In the genomic region with DNA sequence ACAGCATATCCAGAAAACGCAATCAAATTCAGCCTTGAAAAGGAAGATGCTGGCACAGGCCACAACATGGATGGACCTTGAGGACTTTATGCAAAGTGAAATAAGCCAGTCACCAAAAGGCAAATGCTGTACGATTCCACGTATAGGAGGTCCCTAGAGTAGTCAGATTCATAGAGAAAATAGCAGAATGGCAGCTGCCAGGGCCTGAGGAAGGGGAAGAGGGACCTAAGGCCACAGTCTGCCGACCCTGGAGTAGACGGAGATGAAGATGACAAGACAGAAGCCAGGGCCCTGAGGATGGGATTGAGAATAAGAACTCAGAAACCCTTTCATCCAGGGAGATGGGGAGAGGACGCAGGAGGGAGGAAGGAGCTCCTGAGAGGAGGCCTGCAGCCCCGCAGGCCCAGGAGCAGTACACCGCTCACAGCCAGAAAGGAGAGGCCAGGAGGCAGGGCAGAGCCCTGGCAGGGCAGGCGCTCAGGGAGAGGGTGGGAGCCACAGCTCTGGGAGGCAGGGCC, we compare ENCODE assay signal across 12 cellular contexts. TPM values are rescaled to one million over a fixed set of nuclear protein-coding genes. Genes with fewer than 3 reads are reported as not detected.
A peak's percentile ranks its signal among the peaks of the same experiment; 100 is the strongest.
DNase-seq lines count a peak whose midpoint lies in the region; ATAC-seq and TF ChIP-seq lines count a peak whose summit lies in the region.
"Had no signal": no experiment of that assay in that cellular context is flagged by ENCODE, and none has a peak within 500 bp of the region (broad histone marks: within the 10 kb centered on the region; RNA-seq: fewer than 3 reads in every experiment).

No MANE protein-coding gene starts in this region.

- peak overlapping the region; percentile 89 to 98 (median 93) for H3K4me3 Mint-ChIP-seq in CD4-positive, alpha-beta memory T cell
- H3K4me3 Mint-ChIP-seq: HFFc6 had no signal

- H3K9me3 ChIP-seq in CD4-positive, alpha-beta memory T cell (ENCODE audit: control insufficient read depth in 1 of 2, low read length in 2 of 2): no peaks in the 10 kb centered on the region
- H3K9me3 ChIP-seq in RWPE2 (ENCODE audit: severe bottlenecking): no peaks in the 10 kb centered on the region
- no peaks in the 10 kb centered on the region for H3K9me3 ChIP-seq in right lobe of liver

- TF ChIP-seq CTCF in RWPE2 (IDR thresholded peaks at IDR 0.05; ENCODE audit: poor library complexity, severe bottlenecking) (no peak), right lobe of liver (IDR thresholded peaks at IDR 0.05) (no peak)

- ATAC-seq in GM18511 (IDR thresholded peaks at IDR 0.05; ENCODE audit: unreplicated experiment): peak; percentile 8
- ATAC-seq in RWPE2 (ENCODE audit: low read depth): peak; percentile 23; the same call in 1 of the 3 replicates
- ATAC-seq in right lobe of liver: no peak
- ATAC-seq in left colon: no peak
- ATAC-seq: left ventricle myocardium superior, natural killer cell had no signal

- H3K27me3 ChIP-seq in CD4-positive, alpha-beta memory T cell (ENCODE audit: insufficient read depth, low read length): no peaks in the 10 kb centered on the region
- H3K27me3 ChIP-seq in RWPE2 (ENCODE audit: insufficient read depth, poor library complexity, severe bottlenecking): no peaks in the 10 kb centered on the region
- no peaks in the 10 kb centered on the region for H3K27me3 ChIP-seq in right lobe of liver

- POLR2A ChIA-PET in CD4-positive, alpha-beta memory T cell (lab: Charles Lee; ENCODE audit: partially characterized antibody): interaction anchor here (1.0 to 17.2 kb wide), 13 partner anchors 8 to 550 kb away, joined by 3 to 299 read pairs (median 10); a partner anchor contains a TSS

- TF ChIP-seq POLR2A in right lobe of liver (IDR thresholded peaks at IDR 0.05): no peak

- DNase-seq in CD4-positive, alpha-beta memory T cell: peak in 1 of 5 donors; percentile 19
- DNase-seq in RWPE2 (ENCODE audit: low spot score) (no peak), right lobe of liver (peak in 2 of 3 donors; percentile 33 to 44), left colon (no peak), superior temporal gyrus (ENCODE audit: extremely low spot score) (no peak)
- DNase-seq in effector CD8-positive, alpha-beta T cell (lab: John Stamatoyannopoulos, UW): no peak
- DNase-seq: dermis blood vessel endothelial cell; HFFc6; left ventricle myocardium superior; natural killer cell; stimulated activated CD4-positive, alpha-beta T cell treated with anti-CD3 and anti-CD28 coated beads, Interleukin-2, amount 100 ng/mL, for 48 hours had no signal

- peaks cover 34 to 47% of the 10 kb centered on the region in 2 donors for H3K36me3 Mint-ChIP-seq in CD4-positive, alpha-beta memory T cell
- H3K36me3 Mint-ChIP-seq: natural killer cell had no signal

- H3K36me3 ChIP-seq in CD4-positive, alpha-beta memory T cell (ENCODE audit: insufficient read depth, low read length): peaks cover 8% of the 10 kb centered on the region
- H3K36me3 ChIP-seq in RWPE2 (ENCODE audit: low read depth): peaks cover 11% of the 10 kb centered on the region
- no peaks in the 10 kb centered on the region for H3K36me3 ChIP-seq in right lobe of liver

- peak overlapping the region; percentile 64 for H3K27ac ChIP-seq in CD4-positive, alpha-beta memory T cell (ENCODE audit: low read depth, low read length)
- H3K27ac ChIP-seq in RWPE2 (ENCODE audit: poor library complexity, severe bottlenecking) (no peak overlapping the region), right lobe of liver (no peak overlapping the region)

- H3K9me3 Mint-ChIP-seq in CD4-positive, alpha-beta memory T cell: peaks cover 0 to 6% (median 1%) of the 10 kb centered on the region in 8 donors
- H3K9me3 Mint-ChIP-seq: HFFc6 had no signal

- peaks cover 37 to 75% (median 59%) of the 10 kb centered on the region in 4 donors for H3K4me1 Mint-ChIP-seq in CD4-positive, alpha-beta memory T cell

- H3K27ac Mint-ChIP-seq in CD4-positive, alpha-beta memory T cell: peak overlapping the region; percentile 93 to 99 (median 97)
- H3K27ac Mint-ChIP-seq: HFFc6, natural killer cell had no signal

- WGBS in right lobe of liver (ENCODE audit: insufficient coverage, low coverage, low lambda C conversion rate, missing lambda C conversion rate): 82% methylated on average over 7 of the region's 9 CpGs

- CTCF ChIA-PET in CD4-positive, alpha-beta memory T cell (lab: Charles Lee; ENCODE audit: partially characterized antibody): interaction anchor here (1.3 to 2.0 kb wide), 2 partner anchors 8 to 31 kb away, joined by 4 to 5 read pairs; a partner anchor contains a TSS

- intact Hi-C loops in CD4-positive, alpha-beta memory T cell (cut with micrococcal nuclease): loop anchor here (2.0 kb wide), 1 partner anchor 15 kb away; no protein-coding TSS in a partner anchor
- intact Hi-C loops in right lobe of liver (cut with DNase I): no loop called here
- intact Hi-C loops in left colon (cut with DNase I, micrococcal nuclease): no loop called here

- peaks cover 67% of the 10 kb centered on the region for H3K4me1 ChIP-seq in CD4-positive, alpha-beta memory T cell (ENCODE audit: insufficient read depth, low read length)
- H3K4me1 ChIP-seq in RWPE2 (ENCODE audit: insufficient read depth, poor library complexity, severe bottlenecking): no peaks in the 10 kb centered on the region
- H3K4me1 ChIP-seq in right lobe of liver: no peaks in the 10 kb centered on the region

- H3K4me3 ChIP-seq in CD4-positive, alpha-beta memory T cell (ENCODE audit: low read length in 2 of 2): peak overlapping the region; percentile 46 to 51
- no peak overlapping the region for H3K4me3 ChIP-seq in RWPE2 (ENCODE audit: severe bottlenecking)
- no peak overlapping the region for H3K4me3 ChIP-seq in right lobe of liver

- H3K27me3 Mint-ChIP-seq in CD4-positive, alpha-beta memory T cell: no peaks in the 10 kb centered on the region

RNA-seq across cellular contexts. Expression of a gene that starts 8.1 kb away (rescaled TPM):
- 100 to 1,000 TPM; 204 to 227 TPM for total RNA-seq in CD4-positive, alpha-beta memory T cell
- polyA plus RNA-seq in CD4-positive, alpha-beta memory T cell: 10 to 100 TPM; 44.6 to 56.6 TPM
- total RNA-seq in right lobe of liver (10 to 100 TPM; 12.1 to 26.3 (median 17.0) TPM), left colon (10 to 100 TPM; 27.7 to 28.7 TPM)

RNA-seq across cellular contexts. Expression of a gene that starts 39.1 kb away (rescaled TPM):
- 100 to 1,000 TPM; 290 to 309 TPM for total RNA-seq in CD4-positive, alpha-beta memory T cell
- 10 to 100 TPM; 38.2 to 50.0 TPM for polyA plus RNA-seq in CD4-positive, alpha-beta memory T cell
- total RNA-seq in right lobe of liver (1 to 10 TPM; 2.0 to 4.2 (median 3.4) TPM), left colon (10 to 100 TPM; 12.3 to 14.8 TPM)

RNA-seq across cellular contexts. Expression of a gene that starts 40.1 kb away (rescaled TPM):
- 10 to 100 TPM; 61.3 to 68.9 TPM for total RNA-seq in CD4-positive, alpha-beta memory T cell
- polyA plus RNA-seq in CD4-positive, alpha-beta memory T cell: 100 to 1,000 TPM; 114 to 119 TPM
- total RNA-seq in right lobe of liver (10 to 100 TPM; 27.8 to 35.7 (median 29.5) TPM), left colon (10 to 100 TPM; 56.0 to 58.7 TPM)

Comparison
In these comparisons a context has a peak if more than half of its experiments do, and no peak if none do; other contexts are left out.
1. DNase-seq: peak in right lobe of liver (2 of 3); none in RWPE2 (single experiment), left colon (0 of 2), superior temporal gyrus (single experiment) and effector CD8-positive, alpha-beta T cell (single experiment).
2. H3K4me3 ChIP-seq: peak in CD4-positive, alpha-beta memory T cell (2 of 2); none in RWPE2 (single experiment) and right lobe of liver (0 of 3).
3. ATAC-seq: peak in GM18511 (single experiment) and RWPE2 (single experiment); none in right lobe of liver (0 of 4) and left colon (single experiment).
4. RNA of a gene that starts 8.1 kb away (total RNA-seq): 204 to 227 TPM in CD4-positive, alpha-beta memory T cell; 27.7 to 28.7 TPM in left colon and 12.1 to 26.3 TPM in right lobe of liver; every median in the first group is over 4 times any median in the second.
5. RNA of a gene that starts 39.1 kb away (total RNA-seq): 290 to 309 TPM in CD4-positive, alpha-beta memory T cell; 12.3 to 14.8 TPM in left colon and 2.0 to 4.2 TPM in right lobe of liver; every median in the first group is over 10 times any median in the second.